Comparison of ENCODE assay signal across 25 cellular contexts in the genomic region with DNA sequence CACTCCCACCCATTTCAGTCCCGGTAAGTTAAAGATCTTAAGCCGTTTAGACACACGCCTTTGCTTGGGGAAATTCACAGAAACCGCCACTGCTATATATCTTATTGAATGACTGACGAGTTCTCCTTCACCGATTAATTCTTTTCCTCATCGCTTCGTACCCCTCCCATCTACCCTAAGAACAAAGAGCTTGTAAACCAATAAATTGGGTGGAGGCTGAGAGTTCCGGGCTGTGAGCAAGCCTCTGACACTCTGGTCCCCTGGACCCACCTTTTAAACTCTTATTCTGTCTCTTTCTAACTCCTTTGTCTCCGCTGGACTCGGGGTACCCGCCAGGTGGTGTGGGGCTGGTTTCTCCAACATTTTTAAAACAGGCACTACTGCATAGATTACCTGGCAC. TPM values are rescaled to one million over a fixed set of nuclear protein-coding genes. Genes with fewer than 3 reads are reported as not detected.
A peak's percentile ranks its signal among the peaks of the same experiment; 100 is the strongest.
DNase-seq lines count a peak whose midpoint lies in the region; ATAC-seq and TF ChIP-seq lines count a peak whose summit lies in the region.
"Had no signal": no experiment of that assay in that cellular context is flagged by ENCODE, and none has a peak within 500 bp of the region (broad histone marks: within the 10 kb centered on the region; RNA-seq: fewer than 3 reads in every experiment).

No MANE protein-coding gene starts in this region.

- H3K4me3 ChIP-seq in CD8-positive, alpha-beta T cell (ENCODE audit: low read depth, low read length), result no peak overlapping the region
- H3K4me3 ChIP-seq: GM23248 had no signal

- H3K27ac ChIP-seq in CD8-positive, alpha-beta T cell (ENCODE audit: low read depth, low read length), result no peak overlapping the region
- H3K27ac ChIP-seq: GM23248 had no signal

- POLR2A ChIA-PET in CD8-positive, alpha-beta T cell (lab: Charles Lee), result no interaction called here
- POLR2A ChIA-PET in activated B cell treated with CpG ODN at 0.5 μM for 24 hours (lab: Charles Lee), result no interaction called here
- POLR2A ChIA-PET in activated CD4-positive, alpha-beta T cell treated with anti-CD3 and anti-CD28 coated beads for 36 hours (lab: Charles Lee), result no interaction called here

- H3K27me3 Mint-ChIP-seq in CD8-positive, alpha-beta T cell (ENCODE audit: low read depth), result no peaks in the 10 kb centered on the region
- H3K27me3 Mint-ChIP-seq in activated B cell treated with CpG ODN at 0.5 μM for 24 hours, result no peaks in the 10 kb centered on the region
- H3K27me3 Mint-ChIP-seq in memory B cell, result no peaks in the 10 kb centered on the region
- H3K27me3 Mint-ChIP-seq in progenitor cell of endocrine pancreas, result no peaks in the 10 kb centered on the region
- H3K27me3 Mint-ChIP-seq in activated CD4-positive, alpha-beta T cell treated with anti-CD3 and anti-CD28 coated beads for 36 hours, result no peaks in the 10 kb centered on the region
- H3K27me3 Mint-ChIP-seq: CD8-positive, alpha-beta memory T cell had no signal

- H3K36me3 ChIP-seq in CD8-positive, alpha-beta T cell (ENCODE audit: insufficient read depth, low read length), result no peaks in the 10 kb centered on the region

- H3K9me3 Mint-ChIP-seq in CD8-positive, alpha-beta T cell, result peaks cover 2% of the 10 kb centered on the region
- H3K9me3 Mint-ChIP-seq in activated B cell treated with CpG ODN at 0.5 μM for 24 hours (no peaks in the 10 kb centered on the region), memory B cell (no peaks in the 10 kb centered on the region), progenitor cell of endocrine pancreas (ENCODE audit: low read depth) (no peaks in the 10 kb centered on the region)
- H3K9me3 Mint-ChIP-seq in activated CD4-positive, alpha-beta T cell treated with anti-CD3 and anti-CD28 coated beads for 36 hours (ENCODE audit: low read depth), result no peaks in the 10 kb centered on the region
- H3K9me3 Mint-ChIP-seq: CD8-positive, alpha-beta memory T cell had no signal

- H3K4me3 Mint-ChIP-seq in CD8-positive, alpha-beta T cell, result no peak overlapping the region
- H3K4me3 Mint-ChIP-seq in activated B cell treated with CpG ODN at 0.5 μM for 24 hours, result no peak overlapping the region
- no peak overlapping the region for H3K4me3 Mint-ChIP-seq in memory B cell
- H3K4me3 Mint-ChIP-seq in progenitor cell of endocrine pancreas (ENCODE audit: low read depth), result no peak overlapping the region
- no peak overlapping the region for H3K4me3 Mint-ChIP-seq in activated CD4-positive, alpha-beta T cell treated with anti-CD3 and anti-CD28 coated beads for 36 hours
- H3K4me3 Mint-ChIP-seq: CD8-positive, alpha-beta memory T cell had no signal

- intact Hi-C loops in CD8-positive, alpha-beta T cell (cut with DNase I, micrococcal nuclease), result no loop called here
- intact Hi-C loops in activated B cell treated with CpG ODN at 0.5 μM for 24 hours (cut with micrococcal nuclease), result loop anchor here (5.0 kb wide), 1 partner anchor 33 kb away; no protein-coding TSS in a partner anchor
- intact Hi-C loops in activated CD4-positive, alpha-beta T cell treated with anti-CD3 and anti-CD28 coated beads for 36 hours (cut with DNase I, micrococcal nuclease), result loop anchor here in 1 of 2 experiments (5.0 kb wide), 1 partner anchor 47 kb away; no protein-coding TSS in a partner anchor

- H3K4me1 Mint-ChIP-seq in CD8-positive, alpha-beta T cell (ENCODE audit: low read depth), result peaks cover 82% of the 10 kb centered on the region
- H3K4me1 Mint-ChIP-seq in activated B cell treated with CpG ODN at 0.5 μM for 24 hours (peaks cover 88% of the 10 kb centered on the region), memory B cell (peaks cover 58% of the 10 kb centered on the region), progenitor cell of endocrine pancreas (ENCODE audit: low read depth) (peaks cover 36% of the 10 kb centered on the region)
- H3K4me1 Mint-ChIP-seq in activated CD4-positive, alpha-beta T cell treated with anti-CD3 and anti-CD28 coated beads for 36 hours, result peaks cover 81% of the 10 kb centered on the region

- no peak for ATAC-seq in CD8-positive, alpha-beta T cell
- ATAC-seq in activated B cell treated with CpG ODN at 0.5 μM for 24 hours (ENCODE audit: low read depth) (no peak), memory B cell (ENCODE audit: low read depth) (no peak), GM21619 (IDR thresholded peaks at IDR 0.05; ENCODE audit: unreplicated experiment) (no peak)
- no peak for ATAC-seq in activated CD4-positive, alpha-beta T cell treated with anti-CD3 and anti-CD28 coated beads for 36 hours

- no peaks in the 10 kb centered on the region for H3K27me3 ChIP-seq in CD8-positive, alpha-beta T cell (ENCODE audit: insufficient read depth, low read length)

- TF ChIP-seq CTCF in CD8-positive, alpha-beta T cell (IDR thresholded peaks at IDR 0.05), result no peak
- TF ChIP-seq CTCF in activated B cell treated with CpG ODN at 0.5 μM for 24 hours (IDR thresholded peaks at IDR 0.05) (no peak), progenitor cell of endocrine pancreas (IDR thresholded peaks at IDR 0.05; ENCODE audit: unreplicated experiment) (no peak)

- H3K27ac Mint-ChIP-seq in CD8-positive, alpha-beta T cell, result peak overlapping the region; percentile 33
- H3K27ac Mint-ChIP-seq in activated B cell treated with CpG ODN at 0.5 μM for 24 hours (peak overlapping the region; percentile 51), memory B cell (peak overlapping the region; percentile 64), progenitor cell of endocrine pancreas (peak overlapping the region; percentile 62)
- no peak overlapping the region for H3K27ac Mint-ChIP-seq in activated CD4-positive, alpha-beta T cell treated with anti-CD3 and anti-CD28 coated beads for 36 hours

- DNase-seq in CD8-positive, alpha-beta T cell, result no peak
- DNase-seq in activated B cell treated with CpG ODN at 0.5 μM for 24 hours (no peak), memory B cell (ENCODE audit: low spot score in 2 of 2) (no peak), progenitor cell of endocrine pancreas (ENCODE audit: low spot score, unreplicated experiment) (no peak)
- no peak for DNase-seq in stimulated activated CD4-positive, alpha-beta T cell treated with anti-CD3 and anti-CD28 coated beads, Interleukin-2, amount 100 ng/mL, for 24 hours
- DNase-seq in activated CD4-positive, alpha-beta T cell treated with anti-CD3 and anti-CD28 coated beads for 36 hours, result no peak
- no peak for DNase-seq in stimulated activated CD4-positive, alpha-beta T cell treated with anti-CD3 and anti-CD28 coated beads, Interleukin-2, amount 100 ng/mL, for 48 hours
- DNase-seq: 8988T; C1 segment of cervical spinal cord; Calu3; CD8-positive, alpha-beta memory T cell; GM23248; HCEC 1CT; IMR-90; Karpas-422; MV-4-11; NCI-H1105 treated with DMSO at 0.1 percent for 48 hours; NCI-H2029 treated with DMSO at 0.1 percent for 48 hours; NCI-H345; NCI-H524; NCI-H774; NK-92 treated with Interleukin-12 subunit alpha and Interleukin-12 subunit beta, amount 100 ng/mL, for 24 hours; SIG-M5; SK-N-SH had no signal

- CTCF ChIA-PET in CD8-positive, alpha-beta T cell (lab: Charles Lee), result no interaction called here
- CTCF ChIA-PET in activated B cell treated with CpG ODN at 0.5 μM for 24 hours (lab: Charles Lee), result interaction anchor here (1.4 kb wide), 1 partner anchor 158 kb away, joined by 4 read pairs; no protein-coding TSS in a partner anchor
- CTCF ChIA-PET in activated CD4-positive, alpha-beta T cell treated with anti-CD3 and anti-CD28 coated beads for 36 hours (lab: Charles Lee), result no interaction called here

- peaks cover 3% of the 10 kb centered on the region for H3K36me3 Mint-ChIP-seq in CD8-positive, alpha-beta T cell
- H3K36me3 Mint-ChIP-seq in activated B cell treated with CpG ODN at 0.5 μM for 24 hours (ENCODE audit: low read depth) (peaks cover 15% of the 10 kb centered on the region), memory B cell (peaks cover 3% of the 10 kb centered on the region), progenitor cell of endocrine pancreas (ENCODE audit: insufficient read depth) (no peaks in the 10 kb centered on the region)
- H3K36me3 Mint-ChIP-seq in activated CD4-positive, alpha-beta T cell treated with anti-CD3 and anti-CD28 coated beads for 36 hours (ENCODE audit: low read depth), result peaks cover 8% of the 10 kb centered on the region

- H3K4me1 ChIP-seq in CD8-positive, alpha-beta T cell (ENCODE audit: insufficient read depth, low read length), result peaks cover 11% of the 10 kb centered on the region

- H3K9me3 ChIP-seq in CD8-positive, alpha-beta T cell (ENCODE audit: low read length), result no peaks in the 10 kb centered on the region
- H3K9me3 ChIP-seq: SK-N-SH had no signal

RNA-seq across cellular contexts. Expression of a gene that starts 30.6 kb away (rescaled TPM):
- total RNA-seq in CD8-positive, alpha-beta T cell, result 10 to 100 TPM; 26.8 to 31.5 TPM
- 121 and 146 TPM in 2 replicates for total RNA-seq in activated B cell treated with CpG ODN at 0.5 μM for 24 hours
- 57.1 and 58.8 TPM in 2 replicates for total RNA-seq in progenitor cell of endocrine pancreas
- 10 to 100 TPM; 25.8 to 32.5 TPM for total RNA-seq in activated CD4-positive, alpha-beta T cell treated with anti-CD3 and anti-CD28 coated beads for 36 hours
